In genomic region chr5:135130526-135131215, GRCh38 we compare ENCODE assay signal across 27 cellular contexts.
DNase-seq lines count a peak whose midpoint lies in the region; ATAC-seq, FAIRE-seq and TF ChIP-seq lines count a peak whose summit lies in the region.
"Had no signal": no experiment of that assay in that cellular context is flagged by ENCODE, and none has a peak within 500 bp of the region (broad histone marks: within the 10 kb centered on the region; RNA-seq: fewer than 3 reads in every experiment).

No MANE protein-coding gene starts in this region.

- H3K27ac ChIP-seq in kidney (ENCODE audit: low read depth in 2 of 2, low read length in 2 of 2) = no peak overlapping the region
- no peak overlapping the region for H3K27ac ChIP-seq in CD8-positive, alpha-beta memory T cell (ENCODE audit: low read depth, low read length)
- no peak overlapping the region for H3K27ac ChIP-seq in brain microvascular endothelial cell
- H3K27ac ChIP-seq in right cardiac atrium (ENCODE audit: low read length) = no peak overlapping the region
- H3K27ac ChIP-seq: adrenal gland, body of pancreas, gastrocnemius medialis, hepatocyte, Peyer's patch, testis had no signal

- ATAC-seq in stimulated activated naive CD8-positive, alpha-beta T cell treated with anti-CD3 and anti-CD28 coated beads, Interleukin-15, amount 100 ng/mL, for 72 hours = peak; percentile 18
- ATAC-seq in stimulated activated naive CD8-positive, alpha-beta T cell treated with anti-CD3 and anti-CD28 coated beads, Interleukin-15, Interleukin-2, amounts not matched to agents 100 U/mL and 50 U/mL, for 24 hours = no peak
- no peak for ATAC-seq in T-helper 17 cell
- ATAC-seq in right cardiac atrium = no peak
- ATAC-seq: A549; activated CD8-positive, alpha-beta T cell treated with anti-CD3 and anti-CD28 coated beads for 36 hours; body of pancreas; gastrocnemius medialis; natural killer cell treated with Interleukin-12 subunit alpha and Interleukin-12 subunit beta and Interleukin-15 and Interleukin-18, amount 100 ng/mL, for 72 hours had no signal

- H3K27ac Mint-ChIP-seq in stimulated activated naive CD8-positive, alpha-beta T cell treated with anti-CD3 and anti-CD28 coated beads, Interleukin-15, amount 100 ng/mL, for 72 hours = no peak overlapping the region
- H3K27ac Mint-ChIP-seq in T-helper 17 cell = no peak overlapping the region
- no peak overlapping the region for H3K27ac Mint-ChIP-seq in CD8-positive, alpha-beta memory T cell
- H3K27ac Mint-ChIP-seq: activated CD8-positive, alpha-beta T cell treated with anti-CD3 and anti-CD28 coated beads for 36 hours; activated naive CD4-positive, alpha-beta T cell treated with anti-CD3 and anti-CD28 coated beads for 36 hours; CD4-positive, alpha-beta memory T cell; natural killer cell treated with Interleukin-12 subunit alpha and Interleukin-12 subunit beta and Interleukin-15 and Interleukin-18, amount 100 ng/mL, for 72 hours had no signal

- CTCF ChIA-PET in CD8-positive, alpha-beta memory T cell (lab: Charles Lee) = no interaction called here

- H3K27me3 ChIP-seq in CD8-positive, alpha-beta memory T cell (ENCODE audit: insufficient read depth, low read length, poor library complexity, severe bottlenecking) = no peaks in the 10 kb centered on the region
- no peaks in the 10 kb centered on the region for H3K27me3 ChIP-seq in brain microvascular endothelial cell (replicated peaks)
- no peaks in the 10 kb centered on the region for H3K27me3 ChIP-seq in right cardiac atrium (ENCODE audit: control insufficient read depth, insufficient read depth)
- H3K27me3 ChIP-seq: adrenal gland, body of pancreas, gastrocnemius medialis, hepatocyte, Peyer's patch, testis, vagina had no signal

- H3K36me3 Mint-ChIP-seq in T-helper 17 cell (ENCODE audit: low read depth) = no peaks in the 10 kb centered on the region
- H3K36me3 Mint-ChIP-seq in CD8-positive, alpha-beta memory T cell = no peaks in the 10 kb centered on the region
- H3K36me3 Mint-ChIP-seq: CD4-positive, alpha-beta memory T cell; natural killer cell treated with Interleukin-12 subunit alpha and Interleukin-12 subunit beta and Interleukin-15 and Interleukin-18, amount 100 ng/mL, for 72 hours had no signal

- H3K4me3 ChIP-seq in kidney (ENCODE audit: low read length in 2 of 2) (no peak overlapping the region), brain microvascular endothelial cell (ENCODE audit: low read depth, low read length) (no peak overlapping the region), right cardiac atrium (ENCODE audit: low read length) (no peak overlapping the region)
- no peak overlapping the region for H3K4me3 ChIP-seq in CD8-positive, alpha-beta memory T cell (ENCODE audit: low read length)
- H3K4me3 ChIP-seq: A549, adrenal gland, body of pancreas, gastrocnemius medialis, hepatocyte, Peyer's patch, testis, vagina had no signal

- H3K9me3 Mint-ChIP-seq in stimulated activated naive CD8-positive, alpha-beta T cell treated with anti-CD3 and anti-CD28 coated beads, Interleukin-15, amount 100 ng/mL, for 72 hours = no peaks in the 10 kb centered on the region
- no peaks in the 10 kb centered on the region for H3K9me3 Mint-ChIP-seq in CD8-positive, alpha-beta memory T cell
- H3K9me3 Mint-ChIP-seq: activated CD8-positive, alpha-beta T cell treated with anti-CD3 and anti-CD28 coated beads for 36 hours; activated naive CD4-positive, alpha-beta T cell treated with anti-CD3 and anti-CD28 coated beads for 36 hours; CD4-positive, alpha-beta memory T cell; natural killer cell treated with Interleukin-12 subunit alpha and Interleukin-12 subunit beta and Interleukin-15 and Interleukin-18, amount 100 ng/mL, for 72 hours had no signal

- H3K9ac ChIP-seq in kidney (ENCODE audit: low read length in 2 of 2) = no peak overlapping the region

- H3K9me3 ChIP-seq in T-helper 17 cell (ENCODE audit: control insufficient read depth, low read length, poor library complexity, severe bottlenecking) = no peaks in the 10 kb centered on the region
- H3K9me3 ChIP-seq in kidney (ENCODE audit: control insufficient read depth in 1 of 2, low read length in 2 of 2) = no peaks in the 10 kb centered on the region
- H3K9me3 ChIP-seq in CD8-positive, alpha-beta memory T cell (ENCODE audit: low read length) = no peaks in the 10 kb centered on the region
- H3K9me3 ChIP-seq in right cardiac atrium (ENCODE audit: control insufficient read depth, low read length) = no peaks in the 10 kb centered on the region
- H3K9me3 ChIP-seq: A549, adrenal gland, body of pancreas, gastrocnemius medialis, Peyer's patch, testis, vagina had no signal

- no peak overlapping the region for H3K4me3 Mint-ChIP-seq in stimulated activated naive CD8-positive, alpha-beta T cell treated with anti-CD3 and anti-CD28 coated beads, Interleukin-15, amount 100 ng/mL, for 72 hours
- peak overlapping the region; percentile 31 for H3K4me3 Mint-ChIP-seq in T-helper 17 cell
- H3K4me3 Mint-ChIP-seq in CD8-positive, alpha-beta memory T cell = peak overlapping the region in 1 of 7 donors; percentile 7
- H3K4me3 Mint-ChIP-seq: activated CD8-positive, alpha-beta T cell treated with anti-CD3 and anti-CD28 coated beads for 36 hours; activated naive CD4-positive, alpha-beta T cell treated with anti-CD3 and anti-CD28 coated beads for 36 hours; natural killer cell treated with Interleukin-12 subunit alpha and Interleukin-12 subunit beta and Interleukin-15 and Interleukin-18, amount 100 ng/mL, for 72 hours had no signal

- in situ Hi-C loops in brain microvascular endothelial cell (cut with HindIII; ENCODE audit: low pct_ligation_motif_present, low sequenced_read_pairs) = no loop called here

- POLR2A ChIA-PET in CD8-positive, alpha-beta memory T cell (lab: Charles Lee) = no interaction called here

- TF ChIP-seq CTCF in kidney (IDR thresholded peaks at IDR 0.05; ENCODE audit: borderline replicate concordance, extremely low read depth, insufficient read depth) (no peak), brain microvascular endothelial cell (IDR thresholded peaks at IDR 0.05; ENCODE audit: low read depth, low read length, missing control alignments) (no peak)

- H3K27me3 Mint-ChIP-seq in stimulated activated naive CD8-positive, alpha-beta T cell treated with anti-CD3 and anti-CD28 coated beads, Interleukin-15, amount 100 ng/mL, for 72 hours = peaks cover 4% of the 10 kb centered on the region
- peaks cover 50% of the 10 kb centered on the region for H3K27me3 Mint-ChIP-seq in T-helper 17 cell
- H3K27me3 Mint-ChIP-seq in CD8-positive, alpha-beta memory T cell = peaks cover 6 to 10% of the 10 kb centered on the region in 2 donors
- H3K27me3 Mint-ChIP-seq: activated CD8-positive, alpha-beta T cell treated with anti-CD3 and anti-CD28 coated beads for 36 hours had no signal

- DNase-seq in stimulated activated naive CD8-positive, alpha-beta T cell treated with anti-CD3 and anti-CD28 coated beads, Interleukin-15, amount 100 ng/mL, for 72 hours = no peak
- DNase-seq in stimulated activated naive CD8-positive, alpha-beta T cell treated with anti-CD3 and anti-CD28 coated beads, Interleukin-15, Interleukin-2, amounts not matched to agents 100 U/mL and 50 U/mL, for 24 hours = no peak
- DNase-seq in T-helper 17 cell (no peak), kidney (peak; percentile 31), midbrain (lab: John Stamatoyannopoulos, UW) (no peak), brain microvascular endothelial cell (no peak), right cardiac atrium (no peak)
- DNase-seq in CD8-positive, alpha-beta memory T cell = no peak
- DNase-seq: activated CD8-positive, alpha-beta T cell treated with anti-CD3 and anti-CD28 coated beads for 36 hours; activated naive CD4-positive, alpha-beta T cell treated with anti-CD3 and anti-CD28 coated beads for 36 hours; adrenal gland; body of pancreas; CD4-positive, alpha-beta memory T cell; DND-41; gastrocnemius medialis; NCI-H2081; NCI-H2227 treated with DMSO at 0.1 percent for 48 hours; NCI-H526 treated with DMSO at 0.1 percent for 48 hours; Peyer's patch; SIG-M5; stimulated activated naive CD4-positive, alpha-beta T cell treated with Interleukin-2 at 50 U/mL for 16 hours; testis had no signal

- H3K4me1 Mint-ChIP-seq in stimulated activated naive CD8-positive, alpha-beta T cell treated with anti-CD3 and anti-CD28 coated beads, Interleukin-15, amount 100 ng/mL, for 72 hours = peaks cover 5% of the 10 kb centered on the region
- peaks cover 14% of the 10 kb centered on the region for H3K4me1 Mint-ChIP-seq in T-helper 17 cell
- peaks cover 4 to 6% (median 5%) of the 10 kb centered on the region in 3 donors for H3K4me1 Mint-ChIP-seq in CD8-positive, alpha-beta memory T cell

- H3K4me1 ChIP-seq in kidney (ENCODE audit: control insufficient read depth in 1 of 2, insufficient read depth in 1 of 2, low read depth in 1 of 2, low read length in 2 of 2) = peaks cover 0 to 8% of the 10 kb centered on the region in 2 donors
- no peaks in the 10 kb centered on the region for H3K4me1 ChIP-seq in CD8-positive, alpha-beta memory T cell (ENCODE audit: insufficient read depth, low read length)
- H3K4me1 ChIP-seq in right cardiac atrium (ENCODE audit: control insufficient read depth, insufficient read depth, low read length) = no peaks in the 10 kb centered on the region
- H3K4me1 ChIP-seq: adrenal gland, body of pancreas, testis had no signal

- FAIRE-seq in kidney (lab: Jason Lieb, UNC) = no peak
- FAIRE-seq: A549, small intestine had no signal

- WGBS in right cardiac atrium = 81% methylated on average over 5 of the region's 5 CpGs

- intact Hi-C loops in kidney (cut with DNase I) = no loop called here
- intact Hi-C loops in right cardiac atrium (cut with DNase I) = no loop called here

- no peaks in the 10 kb centered on the region for H3K36me3 ChIP-seq in kidney (ENCODE audit: control insufficient read depth in 1 of 2, insufficient read depth in 2 of 2, low read length in 2 of 2)
- H3K36me3 ChIP-seq in CD8-positive, alpha-beta memory T cell (ENCODE audit: insufficient read depth, low read length) = no peaks in the 10 kb centered on the region
- H3K36me3 ChIP-seq in brain microvascular endothelial cell (replicated peaks) = no peaks in the 10 kb centered on the region
- H3K36me3 ChIP-seq: adrenal gland, gastrocnemius medialis, Peyer's patch, vagina had no signal
